11 cellular contexts compared by ENCODE assay signal in genomic region chr1:243230914-243231313, GRCh38. TPM values are rescaled to one million over a fixed set of nuclear protein-coding genes. Genes with fewer than 3 reads are reported as not detected.
DNase-seq lines count a peak whose midpoint lies in the region; TF ChIP-seq lines count a peak whose summit lies in the region.
"Had no signal": no experiment of that assay in that cellular context is flagged by ENCODE, and none has a peak within 500 bp of the region (broad histone marks: within the 10 kb centered on the region; RNA-seq: fewer than 3 reads in every experiment).

No MANE protein-coding gene starts in this region.

- H3K4me3 ChIP-seq in epithelial cell of esophagus (ENCODE audit: low read length) (no peak overlapping the region), vagina (no peak overlapping the region), thyroid gland (replicated peaks in 1 of 3) (no peak overlapping the region)

- H3K27ac ChIP-seq in vagina = no peak overlapping the region
- H3K27ac ChIP-seq in thyroid gland = no peak overlapping the region

- H3K4me1 ChIP-seq in vagina (peaks cover 13% of the 10 kb centered on the region), thyroid gland (peaks cover 8 to 31% of the 10 kb centered on the region in 2 donors)

- intact Hi-C loops in vagina (cut with DNase I) = no loop called here
- intact Hi-C loops in thyroid gland (cut with DNase I) = loop anchor here (10.0 kb wide), 1 partner anchor 74 kb away; no protein-coding TSS in a partner anchor

- H3K9me3 ChIP-seq in vagina (peaks cover 19% of the 10 kb centered on the region), thyroid gland (no peaks in the 10 kb centered on the region)

- TF ChIP-seq POLR2A in vagina (IDR thresholded peaks at IDR 0.05) = no peak
- TF ChIP-seq POLR2A in thyroid gland (IDR thresholded peaks at IDR 0.05) = no peak

- H3K36me3 ChIP-seq in vagina (no peaks in the 10 kb centered on the region), thyroid gland (no peaks in the 10 kb centered on the region)

- H3K27me3 ChIP-seq in vagina (no peaks in the 10 kb centered on the region), thyroid gland (no peaks in the 10 kb centered on the region)

- DNase-seq in CD1c-positive myeloid dendritic cell (ENCODE audit: extremely low spot score) (peak; percentile 42), HCEC 1CT (peak; percentile 49), NCI-H82 (lab: John Stamatoyannopoulos, UW) (peak; percentile 41), epithelial cell of esophagus (ENCODE audit: low read depth) (peak; percentile 11), vagina (ENCODE audit: extremely low spot score in 2 of 2) (no peak), thyroid gland (no peak), HK-2 (ENCODE audit: unreplicated experiment) (no peak), ecto neural progenitor cell (ENCODE audit: low spot score) (no peak)
- DNase-seq: activated T-cell treated with anti-CD3 and anti-CD28 coated beads, Interleukin-2, amount 50 U/mL, for 1 hour; cortex of kidney; EL had no signal

- TF ChIP-seq CTCF in epithelial cell of esophagus (IDR thresholded peaks at IDR 0.05; ENCODE audit: insufficient read depth, low read depth, low read length, missing control alignments) = no peak
- TF ChIP-seq CTCF in vagina (IDR thresholded peaks at IDR 0.05) = no peak
- TF ChIP-seq CTCF in thyroid gland (IDR thresholded peaks at IDR 0.05) = no peak

RNA-seq across cellular contexts. Expression of gene CEP170, which starts 24.2 kb away (rescaled TPM):
- total RNA-seq in vagina = 39.3 TPM
- total RNA-seq in thyroid gland = 10 to 100 TPM; 62.8 to 93.8 (median 75.3) TPM

RNA-seq across cellular contexts. Expression of gene SDCCAG8, which starts 24.9 kb away (rescaled TPM):
- 31.2 TPM for total RNA-seq in vagina
- total RNA-seq in thyroid gland = 100 to 1,000 TPM; 105 to 193 (median 115) TPM

Comparison
In these comparisons a context has a peak if more than half of its experiments do, and no peak if none do; other contexts are left out.
1. DNase-seq: peak in CD1c-positive myeloid dendritic cell (single experiment), HCEC 1CT (single experiment), NCI-H82 (single experiment) and epithelial cell of esophagus (single experiment); none in vagina (0 of 2), thyroid gland (0 of 2), HK-2 (single experiment) and ecto neural progenitor cell (single experiment).